ENCODE assay signal across 19 cellular contexts in genomic region chr10:114708084-114708483, GRCh38. TPM values are rescaled to one million over a fixed set of nuclear protein-coding genes. Genes with fewer than 3 reads are reported as not detected.
DNase-seq lines count a peak whose midpoint lies in the region; ATAC-seq and TF ChIP-seq lines count a peak whose summit lies in the region.
"Had no signal": no experiment of that assay in that cellular context is flagged by ENCODE, and none has a peak within 500 bp of the region (broad histone marks: within the 10 kb centered on the region; RNA-seq: fewer than 3 reads in every experiment).

No MANE protein-coding gene starts in this region.

- H3K9me2 ChIP-seq in PC-3 (replicated peaks; ENCODE audit: low read length), result no peaks in the 10 kb centered on the region
- H3K9me2 ChIP-seq: SK-N-SH had no signal

- no peak overlapping the region for H3K4me2 ChIP-seq in PC-3 (ENCODE audit: low read length)
- H3K4me2 ChIP-seq: SK-N-SH had no signal

- peak overlapping the region; percentile 63 for H3K4me3 Mint-ChIP-seq in HFFc6
- H3K4me3 Mint-ChIP-seq in osteocyte (ENCODE audit: unreplicated experiment), result no peak overlapping the region
- no peak overlapping the region for H3K4me3 Mint-ChIP-seq in T-cell

- H3K36me3 Mint-ChIP-seq in HFFc6 (ENCODE audit: low read depth) (no peaks in the 10 kb centered on the region), osteocyte (ENCODE audit: unreplicated experiment) (no peaks in the 10 kb centered on the region), T-cell (no peaks in the 10 kb centered on the region)

- no peaks in the 10 kb centered on the region for H4K20me1 ChIP-seq in PC-3 (ENCODE audit: low read length)

- H3K27ac ChIP-seq in dorsolateral prefrontal cortex (peak overlapping the region in 31 of 59 donors; percentile 4 to 77 (median 38)), PC-3 (ENCODE audit: low read length) (no peak overlapping the region)
- H3K27ac ChIP-seq: C4-2B had no signal

- CTCF ChIA-PET in PC-3 (lab: Charles Lee) (no interaction called here), T-cell (lab: Charles Lee) (interaction anchor here in 1 of 2 donors (1.0 kb wide), 1 partner anchor 10 kb away, joined by 3 read pairs; no protein-coding TSS in a partner anchor)

- ATAC-seq in PC-3, result no peak
- ATAC-seq in HG03108 (IDR thresholded peaks at IDR 0.05; ENCODE audit: unreplicated experiment), result no peak
- ATAC-seq in T-cell (replicated peaks in 1 of 4), result no peak

- no peak overlapping the region for H3K9ac ChIP-seq in PC-3 (ENCODE audit: low read length)
- H3K9ac ChIP-seq: SK-N-SH had no signal

- H3K79me2 ChIP-seq in PC-3 (ENCODE audit: low read length), result no peaks in the 10 kb centered on the region

- no peak for TF ChIP-seq CTCF in HFFc6 (IDR thresholded peaks at IDR 0.05)
- no peak for TF ChIP-seq CTCF in dorsolateral prefrontal cortex (IDR thresholded peaks at IDR 0.05 in 54 of 56, conservative IDR thresholded peaks at IDR 0.05 in 2 of 56; ENCODE audit: low read depth in 1 of 56, partially characterized antibody in 56 of 56)
- no peak for TF ChIP-seq CTCF in osteocyte (IDR thresholded peaks at IDR 0.05)
- TF ChIP-seq CTCF in PC-3 (conservative IDR thresholded peaks at IDR 0.05; ENCODE audit: low read depth, low read length), result no peak

- H3K27ac Mint-ChIP-seq in HFFc6 (peak overlapping the region; percentile 71), osteocyte (ENCODE audit: unreplicated experiment) (peak overlapping the region; percentile 48), T-cell (no peak overlapping the region)

- peaks cover 0 to 6% (median 0%) of the 10 kb centered on the region in 45 donors for H3K27me3 ChIP-seq in dorsolateral prefrontal cortex
- no peaks in the 10 kb centered on the region for H3K27me3 ChIP-seq in PC-3 (ENCODE audit: low read length)

- H3K27me3 Mint-ChIP-seq in HFFc6 (ENCODE audit: insufficient read depth) (no peaks in the 10 kb centered on the region; the same call in 1 of the 2 replicates), osteocyte (ENCODE audit: unreplicated experiment) (no peaks in the 10 kb centered on the region), T-cell (peaks cover 16 to 27% of the 10 kb centered on the region in 2 donors)

- intact Hi-C loops in dorsolateral prefrontal cortex (cut with DNase I) (no loop called here), PC-3 (cut with micrococcal nuclease) (no loop called here)

- H2AFZ ChIP-seq in PC-3 (ENCODE audit: low read length), result no peak overlapping the region

- no peaks in the 10 kb centered on the region for H3F3A ChIP-seq in PC-3 (ENCODE audit: low read length, unreplicated experiment)

- no peak overlapping the region for H3K4me3 ChIP-seq in dorsolateral prefrontal cortex
- no peak overlapping the region for H3K4me3 ChIP-seq in PC-3 (ENCODE audit: low read length)

- H3K9me3 Mint-ChIP-seq in HFFc6 (no peaks in the 10 kb centered on the region), osteocyte (ENCODE audit: unreplicated experiment) (no peaks in the 10 kb centered on the region), T-cell (no peaks in the 10 kb centered on the region)

- DNase-seq in Ammon's horn (ENCODE audit: low spot score), result peak; percentile 8
- no peak for DNase-seq in HFFc6
- no peak for DNase-seq in dorsolateral prefrontal cortex
- DNase-seq in osteocyte (ENCODE audit: extremely low spot score, unreplicated experiment), result no peak
- DNase-seq in DMS153 treated with DMSO at 0.1 percent for 48 hours (lab: John Stamatoyannopoulos, UW; ENCODE audit: unreplicated experiment), result no peak
- DNase-seq in PC-3, result no peak
- no peak for DNase-seq in T-cell
- DNase-seq: ACHN, DMS79 treated with DMSO at 0.1 percent for 48 hours, H7, KG1, NCI-H1105 treated with DMSO at 0.1 percent for 48 hours, NCI-H1694, NCI-H2081 treated with DMSO at 0.1 percent for 48 hours, NCI-H446 treated with DMSO at 0.1 percent for 48 hours, SHP77 treated with DMSO at 0.1 percent for 48 hours, SK-N-SH had no signal

- POLR2A ChIA-PET in PC-3 (lab: Charles Lee; ENCODE audit: unreplicated experiment), result no interaction called here
- POLR2A ChIA-PET in T-cell (lab: Charles Lee), result no interaction called here

- no TSS peak for BruUV-seq in PC-3 (replicated peaks; lab: Mats Ljungman, UMichigan)

- H3K4me1 ChIP-seq in PC-3 (ENCODE audit: insufficient read depth, low read length), result peaks cover 19% of the 10 kb centered on the region

- no peaks in the 10 kb centered on the region for H3K9me3 ChIP-seq in PC-3 (ENCODE audit: low read length)
- H3K9me3 ChIP-seq: SK-N-SH had no signal

- no peaks in the 10 kb centered on the region for H3K36me3 ChIP-seq in PC-3 (ENCODE audit: low read depth, low read length)

- H3K4me1 Mint-ChIP-seq in HFFc6 (ENCODE audit: low read depth), result peaks cover 38% of the 10 kb centered on the region
- H3K4me1 Mint-ChIP-seq in osteocyte (ENCODE audit: unreplicated experiment), result peaks cover 37% of the 10 kb centered on the region
- H3K4me1 Mint-ChIP-seq in T-cell, result no peaks in the 10 kb centered on the region

RNA-seq across cellular contexts. Expression of gene ABLIM1, which starts 50.0 kb away (rescaled TPM):
- total RNA-seq in HFFc6 (2021; fragmentation: NEBNext Ultra II Directional; extraction: Animal tissue kit (Norgen Biotek cat#: 25700)), result 10 to 100 TPM in 2 of 6 experiments, 1 to 10 TPM in 4; 8.0 to 14.6 (median 8.7) TPM
- total RNA-seq in dorsolateral prefrontal cortex (100 to 1,000 TPM in 116 of 120 experiments, 10 to 100 TPM in 4; 73.6 to 222 (median 138) TPM), osteocyte (39.0 and 43.3 TPM in 2 replicates), PC-3 (2014; rRNA removed) (12.3 and 13.8 TPM in 2 replicates), T-cell (100 to 1,000 TPM; 212 to 311 (median 266) TPM)

Comparison
In these comparisons a context has a peak if more than half of its experiments do, and no peak if none do; other contexts are left out.
1. H3K27ac Mint-ChIP-seq: peak in HFFc6 (single experiment) and osteocyte (single experiment); none in T-cell (0 of 2).